ENCODE assay signal across 12 cellular contexts in genomic region chr3:159814161-159814560, GRCh38. TPM values are rescaled to one million over a fixed set of nuclear protein-coding genes. Genes with fewer than 3 reads are reported as not detected.
DNase-seq lines count a peak whose midpoint lies in the region; ATAC-seq and TF ChIP-seq lines count a peak whose summit lies in the region.
"Had no signal": no experiment of that assay in that cellular context is flagged by ENCODE, and none has a peak within 500 bp of the region (broad histone marks: within the 10 kb centered on the region; RNA-seq: fewer than 3 reads in every experiment).

No MANE protein-coding gene starts in this region.

- TF ChIP-seq CTCF in gastroesophageal sphincter (IDR thresholded peaks at IDR 0.05), result no peak
- no peak for TF ChIP-seq CTCF in progenitor cell of endocrine pancreas (IDR thresholded peaks at IDR 0.05; ENCODE audit: unreplicated experiment)

- H3K4me3 Mint-ChIP-seq in progenitor cell of endocrine pancreas (ENCODE audit: low read depth), result no peak overlapping the region

- no peaks in the 10 kb centered on the region for H3K27me3 Mint-ChIP-seq in progenitor cell of endocrine pancreas

- no peaks in the 10 kb centered on the region for H3K9me3 Mint-ChIP-seq in progenitor cell of endocrine pancreas (ENCODE audit: low read depth)

- H3K36me3 ChIP-seq in NT2/D1 (ENCODE audit: insufficient read depth, insufficient read length, low read length), result no peaks in the 10 kb centered on the region
- H3K36me3 ChIP-seq in gastroesophageal sphincter, result no peaks in the 10 kb centered on the region

- ATAC-seq in gastroesophageal sphincter, result peak; percentile 23
- ATAC-seq in HG02852 (IDR thresholded peaks at IDR 0.05; ENCODE audit: unreplicated experiment), result no peak
- ATAC-seq: left lobe of liver had no signal

- no peak overlapping the region for H3K27ac Mint-ChIP-seq in progenitor cell of endocrine pancreas

- TF ChIP-seq EP300 in gastroesophageal sphincter (IDR thresholded peaks at IDR 0.05), result no peak

- peak overlapping the region in 3 of 4 donors; percentile 9 to 24 (median 23) for H3K27ac ChIP-seq in gastroesophageal sphincter

- DNase-seq in A172 (ENCODE audit: low spot score) (peak; percentile 74), H4 (ENCODE audit: low spot score) (peak; percentile 52), NT2/D1 (ENCODE audit: low read depth, low spot score) (peak; percentile 56), progenitor cell of endocrine pancreas (ENCODE audit: low spot score, unreplicated experiment) (no peak), NCI-H1930 (lab: John Stamatoyannopoulos, UW) (no peak), CD1c-positive myeloid dendritic cell (ENCODE audit: extremely low spot score) (no peak)
- DNase-seq: activated gamma-delta T cell treated with Interleukin-2 at 50 U/mL for 16 hours, NCI-H1048 had no signal

- H3K9ac ChIP-seq in NT2/D1 (ENCODE audit: insufficient read length, low read depth), result no peak overlapping the region

- H3K4me3 ChIP-seq in NT2/D1 (ENCODE audit: insufficient read length, low read depth), result no peak overlapping the region
- H3K4me3 ChIP-seq in gastroesophageal sphincter, result no peak overlapping the region
- H3K4me3 ChIP-seq: skin epidermis had no signal

- peaks cover 16% of the 10 kb centered on the region for H3K4me1 Mint-ChIP-seq in progenitor cell of endocrine pancreas (ENCODE audit: low read depth)

- no peaks in the 10 kb centered on the region for H3K9me3 ChIP-seq in NT2/D1 (ENCODE audit: insufficient read depth, low read length)
- no peaks in the 10 kb centered on the region for H3K9me3 ChIP-seq in gastroesophageal sphincter

- no peaks in the 10 kb centered on the region for H3K4me1 ChIP-seq in NT2/D1 (ENCODE audit: insufficient read depth, insufficient read length)
- H3K4me1 ChIP-seq in gastroesophageal sphincter, result peaks cover 0 to 42% (median 0%) of the 10 kb centered on the region in 3 donors

- WGBS in gastroesophageal sphincter (ENCODE audit: low coverage in 1 of 2), 2 donors, result 20 to 49% methylated on average over 2 to 3 of the region's 5 CpGs

- TF ChIP-seq POLR2A in gastroesophageal sphincter (IDR thresholded peaks at IDR 0.05), result no peak

- no peaks in the 10 kb centered on the region for H3K36me3 Mint-ChIP-seq in progenitor cell of endocrine pancreas (ENCODE audit: insufficient read depth)

- H3K27me3 ChIP-seq in NT2/D1 (ENCODE audit: insufficient read depth, insufficient read length) (no peaks in the 10 kb centered on the region), gastroesophageal sphincter (no peaks in the 10 kb centered on the region)

RNA-seq across cellular contexts. Expression of gene SCHIP1, which starts 25.5 kb away (rescaled TPM):
- total RNA-seq in A172 (2014; rRNA removed; shearing (Covaris generic)), result 0.43 and 43.0 TPM in 2 replicates
- total RNA-seq in H4 (2014; rRNA removed; shearing (Covaris generic)), result 3.2 and 3.4 TPM in 2 replicates
- 10 to 100 TPM; 19.6 to 47.1 (median 30.2) TPM for total RNA-seq in gastroesophageal sphincter
- total RNA-seq in progenitor cell of endocrine pancreas, result 0.79 and 3.9 TPM in 2 replicates

Comparison
In these comparisons a context has a peak if more than half of its experiments do, and no peak if none do; other contexts are left out.
1. DNase-seq: peak in A172 (single experiment), H4 (single experiment) and NT2/D1 (single experiment); none in progenitor cell of endocrine pancreas (single experiment), NCI-H1930 (0 of 2) and CD1c-positive myeloid dendritic cell (single experiment).